Comparison of ENCODE assay signal across 8 cellular contexts in genomic region chr22:19178065-19178658, GRCh38. TPM values are rescaled to one million over a fixed set of nuclear protein-coding genes. Genes with fewer than 3 reads are reported as not detected.
DNase-seq lines count a peak whose midpoint lies in the region; ATAC-seq and TF ChIP-seq lines count a peak whose summit lies in the region.

No MANE protein-coding gene starts in this region.

- peak overlapping the region; percentile 81 to 95 for H3K18ac ChIP-seq in mesenchymal stem cell (ENCODE audit: low read depth in 1 of 2, low read length in 2 of 2)

- peak overlapping the region in 1 of 2 experiments; percentile 93 for H3K23ac ChIP-seq in mesenchymal stem cell (ENCODE audit: low read length in 2 of 2)

- no peak for TF ChIP-seq CTCF in WERI-Rb-1 (IDR thresholded peaks at IDR 0.05; ENCODE audit: low read depth, low read length)

- ATAC-seq in GM19452 (IDR thresholded peaks at IDR 0.05; ENCODE audit: unreplicated experiment) (peak; percentile 32), HG03520 (IDR thresholded peaks at IDR 0.05; ENCODE audit: unreplicated experiment) (peak; percentile 29)

- 0% methylated on average over 80 of the region's 80 CpGs for WGBS in ectodermal cell, 2 experiments
- WGBS in mesenchymal stem cell = 0% methylated on average over 40 of the region's 80 CpGs

- H3K27me3 ChIP-seq in WERI-Rb-1 (ENCODE audit: insufficient read depth, low read depth, severe bottlenecking) = no peaks in the 10 kb centered on the region
- H3K27me3 ChIP-seq in ectodermal cell (ENCODE audit: control insufficient read depth, insufficient read depth, low read length, poor library complexity, severe bottlenecking) = no peaks in the 10 kb centered on the region
- no peaks in the 10 kb centered on the region for H3K27me3 ChIP-seq in mesenchymal stem cell (ENCODE audit: control insufficient read depth in 1 of 2, insufficient read depth in 1 of 2, low read length in 2 of 2)
- H3K27me3 ChIP-seq in subcutaneous abdominal adipose tissue (ENCODE audit: control insufficient read depth in 5 of 5, insufficient read depth in 4 of 5, low read length in 5 of 5) = no peaks in the 10 kb centered on the region

- H2BK15ac ChIP-seq in mesenchymal stem cell (ENCODE audit: low read depth, poor library complexity, severe bottlenecking) = peak overlapping the region; percentile 71

- H2AFZ ChIP-seq in mesenchymal stem cell (ENCODE audit: low read depth, low read length) = peak overlapping the region; percentile 56

- H3K9me3 ChIP-seq in WERI-Rb-1 (ENCODE audit: severe bottlenecking) (no peaks in the 10 kb centered on the region), ectodermal cell (ENCODE audit: control insufficient read depth, low read length) (no peaks in the 10 kb centered on the region), mesenchymal stem cell (ENCODE audit: control insufficient read depth, low read length) (no peaks in the 10 kb centered on the region), subcutaneous abdominal adipose tissue (ENCODE audit: control insufficient read depth in 5 of 5, low read length in 5 of 5) (no peaks in the 10 kb centered on the region)

- H3K4me1 ChIP-seq in ectodermal cell (ENCODE audit: control insufficient read depth, insufficient read depth, low read length) (peaks cover 23% of the 10 kb centered on the region), mesenchymal stem cell (ENCODE audit: control insufficient read depth, insufficient read depth, low read depth, low read length) (peaks cover 51% of the 10 kb centered on the region), subcutaneous abdominal adipose tissue (ENCODE audit: control insufficient read depth in 5 of 5, insufficient read depth in 5 of 5, low read length in 5 of 5) (peaks cover 15 to 62% (median 56%) of the 10 kb centered on the region in 5 donors)

- H3K27ac ChIP-seq in WERI-Rb-1 (peak overlapping the region; percentile 86), ectodermal cell (ENCODE audit: insufficient read depth, low read depth, low read length, poor library complexity, severe bottlenecking) (no peak overlapping the region), mesenchymal stem cell (ENCODE audit: low read length, poor library complexity, severe bottlenecking) (no peak overlapping the region), subcutaneous abdominal adipose tissue (ENCODE audit: low read depth, low read length) (peak overlapping the region; percentile 37)

- H2BK5ac ChIP-seq in mesenchymal stem cell (ENCODE audit: low read depth, low read length, poor library complexity, severe bottlenecking) = peak overlapping the region; percentile 33

- peaks cover 14% of the 10 kb centered on the region for H3K79me1 ChIP-seq in mesenchymal stem cell (replicated peaks; ENCODE audit: low read length, poor library complexity, severe bottlenecking)

- peak overlapping the region in 1 of 2 experiments; percentile 72 for H2BK12ac ChIP-seq in mesenchymal stem cell (ENCODE audit: low read length in 2 of 2)

- DNase-seq in COR-L47 (lab: John Stamatoyannopoulos, UW) (peak; percentile 46), WERI-Rb-1 (peak; percentile 46), mesenchymal stem cell (peak; percentile 51), NOMO-1 treated with dmso at 0.1 percent for 144 hours (lab: John Stamatoyannopoulos, UW; ENCODE audit: unreplicated experiment) (no peak)

- H3K14ac ChIP-seq in mesenchymal stem cell (ENCODE audit: low read length in 2 of 2) = peak overlapping the region in 1 of 2 experiments; percentile 96

- peak overlapping the region; percentile 76 for H4K8ac ChIP-seq in mesenchymal stem cell (ENCODE audit: low read length)

- no peak overlapping the region for H2AK5ac ChIP-seq in mesenchymal stem cell (ENCODE audit: low read length, severe bottlenecking)

- peak overlapping the region; percentile 82 for H2BK120ac ChIP-seq in mesenchymal stem cell (ENCODE audit: low read depth, low read length)

- peak overlapping the region; percentile 57 to 93 for H3K4ac ChIP-seq in mesenchymal stem cell (ENCODE audit: low read depth in 1 of 2, low read length in 2 of 2)

- peak overlapping the region; percentile 81 for H3K9ac ChIP-seq in mesenchymal stem cell (ENCODE audit: low read length)
- H3K9ac ChIP-seq in subcutaneous abdominal adipose tissue (ENCODE audit: low read length in 5 of 5) = peak overlapping the region in 4 of 5 donors; percentile 52 to 76 (median 69)

- H3K36me3 ChIP-seq in WERI-Rb-1 (peaks cover 17% of the 10 kb centered on the region; the same call in 1 of the 2 replicates), ectodermal cell (ENCODE audit: control insufficient read depth, insufficient read depth, low read length) (peaks cover 2% of the 10 kb centered on the region), mesenchymal stem cell (ENCODE audit: control insufficient read depth in 1 of 2, insufficient read depth in 2 of 2, low read depth in 1 of 2, low read length in 2 of 2) (peaks cover 15 to 52% of the 10 kb centered on the region in 2 experiments), subcutaneous abdominal adipose tissue (ENCODE audit: control insufficient read depth in 5 of 5, insufficient read depth in 5 of 5, low read length in 5 of 5) (peaks cover 0 to 18% (median 8%) of the 10 kb centered on the region in 5 donors)

- peak overlapping the region; percentile 90 for H4K91ac ChIP-seq in mesenchymal stem cell (ENCODE audit: low read length)

- peak overlapping the region; percentile 77 for H3K4me3 ChIP-seq in WERI-Rb-1 (ENCODE audit: low read depth, low read length)
- H3K4me3 ChIP-seq in ectodermal cell (ENCODE audit: insufficient read depth, low read depth, low read length) = peak overlapping the region; percentile 78
- peak overlapping the region; percentile 82 to 90 for H3K4me3 ChIP-seq in mesenchymal stem cell (ENCODE audit: insufficient read depth in 1 of 2, low read depth in 1 of 2, low read length in 2 of 2)
- H3K4me3 ChIP-seq in subcutaneous abdominal adipose tissue (ENCODE audit: low read depth in 1 of 5, low read length in 5 of 5) = peak overlapping the region in 4 of 5 donors; percentile 63 to 75 (median 66)

- H3K4me2 ChIP-seq in mesenchymal stem cell (ENCODE audit: low read length, poor library complexity, severe bottlenecking) = peak overlapping the region; percentile 88

RNA-seq across cellular contexts. Expression of gene SLC25A1, which starts 0.4 kb away (rescaled TPM):
- 89.6 TPM for polyA plus RNA-seq in ectodermal cell (2013, experiment 1 of 4)
- 79.9 TPM for polyA plus RNA-seq in ectodermal cell (2013, experiment 2 of 4)
- polyA plus RNA-seq in ectodermal cell (2013, experiment 3 of 4) = 70.3 TPM
- polyA plus RNA-seq in ectodermal cell (2013, experiment 4 of 4) = 66.1 TPM
- polyA plus RNA-seq in mesenchymal stem cell (2013, experiment 1 of 2) = 119 TPM
- polyA plus RNA-seq in mesenchymal stem cell (2013, experiment 2 of 2) = 117 TPM

RNA-seq across cellular contexts. Expression of gene GSC2, which starts 28.1 kb away (rescaled TPM):
- not detected for polyA plus RNA-seq in ectodermal cell (2013, experiment 1 of 4)
- not detected for polyA plus RNA-seq in ectodermal cell (2013, experiment 2 of 4)
- polyA plus RNA-seq in ectodermal cell (2013, experiment 3 of 4) = not detected
- not detected for polyA plus RNA-seq in ectodermal cell (2013, experiment 4 of 4)
- polyA plus RNA-seq in mesenchymal stem cell (2013, experiment 1 of 2) = not detected
- polyA plus RNA-seq in mesenchymal stem cell (2013, experiment 2 of 2) = not detected

RNA-seq across cellular contexts. Expression of gene ESS2, which starts 33.7 kb away (rescaled TPM):
- polyA plus RNA-seq in ectodermal cell (2013, experiment 1 of 4) = 20.3 TPM
- 18.8 TPM for polyA plus RNA-seq in ectodermal cell (2013, experiment 2 of 4)
- 14.4 TPM for polyA plus RNA-seq in ectodermal cell (2013, experiment 3 of 4)
- 14.0 TPM for polyA plus RNA-seq in ectodermal cell (2013, experiment 4 of 4)
- 11.9 TPM for polyA plus RNA-seq in mesenchymal stem cell (2013, experiment 1 of 2)
- polyA plus RNA-seq in mesenchymal stem cell (2013, experiment 2 of 2) = 11.8 TPM

RNA-seq across cellular contexts. Expression of gene TSSK2, which starts 47.1 kb away (rescaled TPM):
- not detected for polyA plus RNA-seq in ectodermal cell (2013, experiment 1 of 4)
- not detected for polyA plus RNA-seq in ectodermal cell (2013, experiment 2 of 4)
- not detected for polyA plus RNA-seq in ectodermal cell (2013, experiment 3 of 4)
- polyA plus RNA-seq in ectodermal cell (2013, experiment 4 of 4) = not detected
- polyA plus RNA-seq in mesenchymal stem cell (2013, experiment 1 of 2) = not detected
- not detected for polyA plus RNA-seq in mesenchymal stem cell (2013, experiment 2 of 2)

RNA-seq across cellular contexts. Expression of gene DGCR2, which starts 56.0 kb away (rescaled TPM):
- polyA plus RNA-seq in ectodermal cell (2013, experiment 1 of 4) = 63.5 TPM
- 70.2 TPM for polyA plus RNA-seq in ectodermal cell (2013, experiment 2 of 4)
- polyA plus RNA-seq in ectodermal cell (2013, experiment 3 of 4) = 42.2 TPM
- polyA plus RNA-seq in ectodermal cell (2013, experiment 4 of 4) = 48.3 TPM
- polyA plus RNA-seq in mesenchymal stem cell (2013, experiment 1 of 2) = 30.8 TPM
- 29.3 TPM for polyA plus RNA-seq in mesenchymal stem cell (2013, experiment 2 of 2)

Comparison
In these comparisons a context has a peak if more than half of its experiments do, and no peak if none do; other contexts are left out.
1. H3K27ac ChIP-seq: peak in WERI-Rb-1 (single experiment) and subcutaneous abdominal adipose tissue (single experiment); none in ectodermal cell (single experiment) and mesenchymal stem cell (single experiment).
2. Peak in every context shown above with its lines, with median percentiles within 50 percentile points of each other: H3K4me3 ChIP-seq.